29 cellular contexts compared by ENCODE assay signal in the genomic region with DNA sequence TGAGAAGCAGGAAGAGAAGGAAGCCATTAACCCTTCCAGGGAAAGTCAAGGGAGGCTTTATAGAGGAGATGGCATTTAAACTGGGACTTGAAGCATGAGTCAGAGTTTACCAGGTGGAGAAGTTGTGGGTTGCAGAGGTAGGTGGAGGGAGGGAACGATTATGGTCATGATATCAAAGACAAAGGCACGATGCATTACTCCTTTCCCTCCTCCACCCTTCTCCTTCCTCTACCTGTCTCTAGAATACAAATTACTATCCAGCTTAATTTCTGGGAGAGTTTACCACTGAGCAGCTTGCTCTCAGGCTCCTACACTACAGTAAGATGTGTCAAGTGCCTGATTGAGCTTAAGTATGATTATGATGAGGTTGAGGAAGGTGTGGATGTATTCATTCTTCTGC.
"Had no signal": no experiment of that assay in that cellular context is flagged by ENCODE, and none has a peak within 500 bp of the region (broad histone marks: within the 10 kb centered on the region; RNA-seq: fewer than 3 reads in every experiment).

No MANE protein-coding gene starts in this region.

- H3K4me1 ChIP-seq: pancreas, prostate gland, right lobe of liver, sigmoid colon, spleen, suprapubic skin, testis, tibial artery, transverse colon, upper lobe of right lung, uterus had no signal

- H3K27me3 Mint-ChIP-seq: natural killer cell treated with Interleukin-12 subunit alpha and Interleukin-12 subunit beta and Interleukin-15 and Interleukin-18, amount 100 ng/mL, for 72 hours; stimulated activated memory B cell treated with anti-CD40 and anti-IgM and Interleukin-4, amounts not matched to agents 10 μg/mL and 1 μg/mL and 100 μg/mL, for 72 hours; stimulated activated naive CD8-positive, alpha-beta T cell treated with anti-CD3 and anti-CD28 coated beads, Interleukin-15, amount 100 ng/mL, for 72 hours had no signal

- H3K4me1 Mint-ChIP-seq: naive thymus-derived CD8-positive, alpha-beta T cell; nephron progenitor cell; stimulated activated memory B cell treated with anti-CD40 and anti-IgM and Interleukin-4, amounts not matched to agents 10 μg/mL and 1 μg/mL and 100 μg/mL, for 72 hours; stimulated activated naive CD8-positive, alpha-beta T cell treated with anti-CD3 and anti-CD28 coated beads, Interleukin-15, amount 100 ng/mL, for 72 hours had no signal

- H3K4me3 ChIP-seq: pancreas, prostate gland, right lobe of liver, sigmoid colon, spleen, suprapubic skin, testis, tibial artery, transverse colon, upper lobe of right lung, uterus had no signal

- H3K27ac ChIP-seq: neutrophil, pancreas, prostate gland, right lobe of liver, sigmoid colon, spleen, suprapubic skin, testis, tibial artery, transverse colon, upper lobe of right lung, uterus had no signal

- ATAC-seq: naive thymus-derived CD8-positive, alpha-beta T cell; natural killer cell treated with Interleukin-12 subunit alpha and Interleukin-12 subunit beta and Interleukin-15 and Interleukin-18, amount 100 ng/mL, for 72 hours; pancreas; right cardiac atrium; right lobe of liver; stimulated activated memory B cell treated with anti-CD40 and anti-IgM and Interleukin-4, amounts not matched to agents 10 μg/mL and 1 μg/mL and 100 μg/mL, for 72 hours; stimulated activated naive CD8-positive, alpha-beta T cell treated with anti-CD3 and anti-CD28 coated beads, Interleukin-15, amount 100 ng/mL, for 72 hours; stimulated activated naive CD8-positive, alpha-beta T cell treated with anti-CD3 and anti-CD28 coated beads, Interleukin-15, Interleukin-2, amounts not matched to agents 100 U/mL and 50 U/mL, for 24 hours; upper lobe of right lung had no signal

- H3K27me3 ChIP-seq: neutrophil, pancreas, right lobe of liver, sigmoid colon, spleen, suprapubic skin, testis, tibial artery, transverse colon, upper lobe of right lung, uterus had no signal

- DNase-seq: naive thymus-derived CD8-positive, alpha-beta T cell; nephron progenitor cell; pancreas; right cardiac atrium; right lobe of liver; sigmoid colon; small intestine; spleen; stimulated activated CD4-positive, alpha-beta T cell treated with anti-CD3 and anti-CD28 coated beads, Interleukin-12 subunit alpha, Interleukin-12 subunit beta, amount 100 ng/mL, for 4 hours; stimulated activated CD4-positive, alpha-beta T cell treated with anti-CD3 and anti-CD28 coated beads, Interleukin-1b, Interleukin-23, amount 100 ng/mL, for 48 hours; stimulated activated CD4-positive, alpha-beta T cell treated with anti-CD3 and anti-CD28 coated beads, Interleukin-4, amount 100 ng/mL, for 1 hour; stimulated activated CD4-positive, alpha-beta T cell treated with anti-CD3 and anti-CD28 coated beads, Interleukin-4, amount 100 ng/mL, for 4 hours; stimulated activated CD8-positive, alpha-beta memory T cell treated with anti-CD3 and anti-CD28 coated beads, Interleukin-4, amount 100 ng/mL, for 48 hours; stimulated activated naive CD4-positive, alpha-beta T cell; stimulated activated naive CD8-positive, alpha-beta T cell treated with anti-CD3 and anti-CD28 coated beads, Interleukin-15, amount 100 ng/mL, for 72 hours; stimulated activated naive CD8-positive, alpha-beta T cell treated with anti-CD3 and anti-CD28 coated beads, Interleukin-15, Interleukin-2, amounts not matched to agents 100 U/mL and 50 U/mL, for 24 hours; substantia nigra; testis; tibial artery; transverse colon; upper lobe of right lung; uterus had no signal

- H3K9me3 ChIP-seq: neutrophil, pancreas, prostate gland, right lobe of liver, sigmoid colon, spleen, suprapubic skin, testis, tibial artery, transverse colon, upper lobe of right lung, uterus had no signal

- H3K4me3 Mint-ChIP-seq: naive thymus-derived CD8-positive, alpha-beta T cell; natural killer cell treated with Interleukin-12 subunit alpha and Interleukin-12 subunit beta and Interleukin-15 and Interleukin-18, amount 100 ng/mL, for 72 hours; nephron progenitor cell; neural crest cell; stimulated activated memory B cell treated with anti-CD40 and anti-IgM and Interleukin-4, amounts not matched to agents 10 μg/mL and 1 μg/mL and 100 μg/mL, for 72 hours; stimulated activated naive CD8-positive, alpha-beta T cell treated with anti-CD3 and anti-CD28 coated beads, Interleukin-15, amount 100 ng/mL, for 72 hours; type B pancreatic cell had no signal

- H3K27ac Mint-ChIP-seq: naive thymus-derived CD8-positive, alpha-beta T cell; natural killer cell treated with Interleukin-12 subunit alpha and Interleukin-12 subunit beta and Interleukin-15 and Interleukin-18, amount 100 ng/mL, for 72 hours; nephron progenitor cell; stimulated activated memory B cell treated with anti-CD40 and anti-IgM and Interleukin-4, amounts not matched to agents 10 μg/mL and 1 μg/mL and 100 μg/mL, for 72 hours; stimulated activated naive CD8-positive, alpha-beta T cell treated with anti-CD3 and anti-CD28 coated beads, Interleukin-15, amount 100 ng/mL, for 72 hours; type B pancreatic cell had no signal

- H3K36me3 ChIP-seq: neutrophil, pancreas, prostate gland, right lobe of liver, sigmoid colon, spleen, suprapubic skin, tibial artery, transverse colon, upper lobe of right lung, uterus had no signal

- FAIRE-seq: pancreas, small intestine had no signal

- H3K9me3 Mint-ChIP-seq: nephron progenitor cell had no signal

- H3K36me3 Mint-ChIP-seq: stimulated activated memory B cell treated with anti-CD40 and anti-IgM and Interleukin-4, amounts not matched to agents 10 μg/mL and 1 μg/mL and 100 μg/mL, for 72 hours; type B pancreatic cell had no signal
